1 cellular context compared by ENCODE assay signal in the genomic region with DNA sequence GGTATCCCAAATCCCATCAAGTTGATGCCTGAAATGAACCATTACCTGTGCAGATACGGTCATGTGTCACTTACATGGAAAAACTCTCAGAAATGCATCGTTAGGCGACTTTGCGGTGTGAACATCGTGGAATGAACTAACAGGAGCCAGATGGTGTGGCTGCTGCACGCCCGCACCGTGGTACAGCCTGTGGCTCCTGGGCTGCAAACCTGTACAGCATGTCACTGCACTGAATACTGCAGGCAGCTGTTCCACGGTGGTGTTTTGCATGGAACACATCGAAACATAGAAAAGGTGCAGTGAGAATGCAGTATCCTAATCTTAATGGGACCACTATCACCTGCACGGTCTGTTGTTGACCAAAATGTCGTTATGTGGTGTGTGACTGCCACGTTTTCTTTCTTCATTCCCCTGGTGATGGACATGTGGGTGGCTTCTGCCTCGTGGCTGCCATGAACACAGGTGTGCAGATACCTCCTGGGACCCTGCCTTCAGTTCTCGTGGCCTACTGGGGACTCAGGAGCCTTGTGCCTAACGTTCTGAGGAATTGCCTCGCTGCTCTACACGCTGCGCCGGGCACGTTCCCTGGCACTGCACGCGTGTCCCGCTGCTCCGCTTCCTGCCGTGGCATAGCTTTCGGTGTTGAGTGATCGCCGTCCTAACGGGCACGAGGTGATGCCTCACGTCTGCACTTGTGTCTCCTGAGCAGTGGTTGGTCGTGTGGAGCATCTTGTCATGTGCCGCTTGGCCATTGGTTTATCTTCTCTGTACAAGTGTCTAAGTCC.
TF ChIP-seq lines count a peak whose summit lies in the region.

No MANE protein-coding gene starts in this region.

TF ChIP-seq in GM23338, 12 proteins besides CTCF, POLR2A, EP300 and RAD21 (continued from another document):
- TF ChIP-seq, protein P1, sequence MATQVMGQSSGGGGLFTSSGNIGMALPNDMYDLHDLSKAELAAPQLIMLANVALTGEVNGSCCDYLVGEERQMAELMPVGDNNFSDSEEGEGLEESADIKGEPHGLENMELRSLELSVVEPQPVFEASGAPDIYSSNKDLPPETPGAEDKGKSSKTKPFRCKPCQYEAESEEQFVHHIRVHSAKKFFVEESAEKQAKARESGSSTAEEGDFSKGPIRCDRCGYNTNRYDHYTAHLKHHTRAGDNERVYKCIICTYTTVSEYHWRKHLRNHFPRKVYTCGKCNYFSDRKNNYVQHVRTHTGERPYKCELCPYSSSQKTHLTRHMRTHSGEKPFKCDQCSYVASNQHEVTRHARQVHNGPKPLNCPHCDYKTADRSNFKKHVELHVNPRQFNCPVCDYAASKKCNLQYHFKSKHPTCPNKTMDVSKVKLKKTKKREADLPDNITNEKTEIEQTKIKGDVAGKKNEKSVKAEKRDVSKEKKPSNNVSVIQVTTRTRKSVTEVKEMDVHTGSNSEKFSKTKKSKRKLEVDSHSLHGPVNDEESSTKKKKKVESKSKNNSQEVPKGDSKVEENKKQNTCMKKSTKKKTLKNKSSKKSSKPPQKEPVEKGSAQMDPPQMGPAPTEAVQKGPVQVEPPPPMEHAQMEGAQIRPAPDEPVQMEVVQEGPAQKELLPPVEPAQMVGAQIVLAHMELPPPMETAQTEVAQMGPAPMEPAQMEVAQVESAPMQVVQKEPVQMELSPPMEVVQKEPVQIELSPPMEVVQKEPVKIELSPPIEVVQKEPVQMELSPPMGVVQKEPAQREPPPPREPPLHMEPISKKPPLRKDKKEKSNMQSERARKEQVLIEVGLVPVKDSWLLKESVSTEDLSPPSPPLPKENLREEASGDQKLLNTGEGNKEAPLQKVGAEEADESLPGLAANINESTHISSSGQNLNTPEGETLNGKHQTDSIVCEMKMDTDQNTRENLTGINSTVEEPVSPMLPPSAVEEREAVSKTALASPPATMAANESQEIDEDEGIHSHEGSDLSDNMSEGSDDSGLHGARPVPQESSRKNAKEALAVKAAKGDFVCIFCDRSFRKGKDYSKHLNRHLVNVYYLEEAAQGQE (IDR thresholded peaks at IDR 0.05; ENCODE audit: unreplicated experiment): no peak
